1 cellular context compared by ENCODE assay signal in genomic region chr16:53559552-53559951, GRCh38.
TF ChIP-seq lines count a peak whose summit lies in the region.

No MANE protein-coding gene starts in this region.

TF ChIP-seq in WTC11, 78 proteins besides CTCF, POLR2A, EP300 and RAD21 (continued from another document):
- TF ChIP-seq IRF1 (CRISPR knock-in tag; IDR thresholded peaks at IDR 0.05), result no peak
- no peak for TF ChIP-seq PRRX2 (CRISPR knock-in tag; IDR thresholded peaks at IDR 0.05)
- TF ChIP-seq SOX15 (CRISPR knock-in tag; IDR thresholded peaks at IDR 0.05), result no peak
- no peak for TF ChIP-seq AFF4 (CRISPR knock-in tag; IDR thresholded peaks at IDR 0.05; ENCODE audit: borderline replicate concordance)
- no peak for TF ChIP-seq PREB (CRISPR knock-in tag; IDR thresholded peaks at IDR 0.05; ENCODE audit: borderline replicate concordance)
- no peak for TF ChIP-seq FOXP4 (CRISPR knock-in tag; IDR thresholded peaks at IDR 0.05)
- no peak for TF ChIP-seq ZNF121 (CRISPR knock-in tag; IDR thresholded peaks at IDR 0.05)
- no peak for TF ChIP-seq ZNF219 (CRISPR knock-in tag; IDR thresholded peaks at IDR 0.05; ENCODE audit: borderline replicate concordance)
- no peak for TF ChIP-seq ZNF532 (CRISPR knock-in tag; IDR thresholded peaks at IDR 0.05; ENCODE audit: borderline replicate concordance)
- no peak for TF ChIP-seq EMX1 (CRISPR knock-in tag; IDR thresholded peaks at IDR 0.05)
- no peak for TF ChIP-seq NR1H2 (CRISPR knock-in tag; IDR thresholded peaks at IDR 0.05)
- TF ChIP-seq ATF2 (CRISPR knock-in tag; IDR thresholded peaks at IDR 0.05; ENCODE audit: borderline replicate concordance, low read depth), result no peak
- no peak for TF ChIP-seq ZSCAN18 (CRISPR knock-in tag; IDR thresholded peaks at IDR 0.05)
- TF ChIP-seq ARID4B (CRISPR knock-in tag; IDR thresholded peaks at IDR 0.05; ENCODE audit: borderline replicate concordance), result no peak
